In genomic region chr1:33382651-33383415, GRCh38 we compare ENCODE assay signal across 9 cellular contexts. TPM values are rescaled to one million over a fixed set of nuclear protein-coding genes. Genes with fewer than 3 reads are reported as not detected.
A peak's percentile ranks its signal among the peaks of the same experiment; 100 is the strongest.
DNase-seq lines count a peak whose midpoint lies in the region; ATAC-seq and TF ChIP-seq lines count a peak whose summit lies in the region.
"Had no signal": no experiment of that assay in that cellular context is flagged by ENCODE, and none has a peak within 500 bp of the region (broad histone marks: within the 10 kb centered on the region; RNA-seq: fewer than 3 reads in every experiment).

No MANE protein-coding gene starts in this region.

- H3K36me3 Mint-ChIP-seq in activated T-helper 2 cell treated with anti-CD3 and anti-CD28 coated beads, Interferon-gamma antibody, Interleukin-2, Interleukin-4, amounts not matched to agents 10 μg/mL and 5 μg/mL and 100 μg/mL, durations not matched to agents 14 hours and 24 hours and 36 hours (ENCODE audit: low read depth), result no peaks in the 10 kb centered on the region
- H3K36me3 Mint-ChIP-seq: naive B cell had no signal

- H3K4me1 ChIP-seq in BE2C, result peaks cover 5% of the 10 kb centered on the region

- no peak for TF ChIP-seq CTCF in BE2C (IDR thresholded peaks at IDR 0.05; ENCODE audit: low read depth, low read length)

- intact Hi-C loops in Right ventricle myocardium superior (cut with DNase I), result no loop called here
- intact Hi-C loops in activated T-helper 2 cell treated with anti-CD3 and anti-CD28 coated beads, Interferon-gamma antibody, Interleukin-2, Interleukin-4, amounts not matched to agents 10 μg/mL and 5 μg/mL and 100 μg/mL, durations not matched to agents 14 hours and 24 hours and 36 hours (cut with micrococcal nuclease), result no loop called here

- H3K9me3 ChIP-seq in BE2C, result no peaks in the 10 kb centered on the region

- ATAC-seq in Right ventricle myocardium superior (ENCODE audit: poor library complexity), result peak; percentile 49

- DNase-seq in BE2C (peak; percentile 23), SK-N-DZ (ENCODE audit: low spot score) (peak; percentile 33), Right ventricle myocardium superior (peak; percentile 47), occipital lobe (lab: John Stamatoyannopoulos, UW) (peak; percentile 64), D341Med (ENCODE audit: low spot score) (no peak), NCI-H446 treated with DMSO at 0.1 percent for 48 hours (lab: John Stamatoyannopoulos, UW) (no peak), Kasumi-1 (lab: John Stamatoyannopoulos, UW) (no peak)
- no peak for DNase-seq in activated T-helper 2 cell treated with anti-CD3 and anti-CD28 coated beads, Interferon-gamma antibody, Interleukin-2, Interleukin-4, amounts not matched to agents 10 μg/mL and 5 μg/mL and 100 μg/mL, durations not matched to agents 14 hours and 24 hours and 36 hours (ENCODE audit: low spot score)

- H3K4me1 Mint-ChIP-seq in activated T-helper 2 cell treated with anti-CD3 and anti-CD28 coated beads, Interferon-gamma antibody, Interleukin-2, Interleukin-4, amounts not matched to agents 10 μg/mL and 5 μg/mL and 100 μg/mL, durations not matched to agents 14 hours and 24 hours and 36 hours (ENCODE audit: low read depth), result peaks cover 15% of the 10 kb centered on the region

- H3K27me3 ChIP-seq in BE2C, result no peaks in the 10 kb centered on the region

- no peaks in the 10 kb centered on the region for H3K36me3 ChIP-seq in BE2C

- no peak overlapping the region for H3K4me3 Mint-ChIP-seq in activated T-helper 2 cell treated with anti-CD3 and anti-CD28 coated beads, Interferon-gamma antibody, Interleukin-2, Interleukin-4, amounts not matched to agents 10 μg/mL and 5 μg/mL and 100 μg/mL, durations not matched to agents 14 hours and 24 hours and 36 hours (ENCODE audit: low read depth)

- no peaks in the 10 kb centered on the region for H3K9me3 Mint-ChIP-seq in activated T-helper 2 cell treated with anti-CD3 and anti-CD28 coated beads, Interferon-gamma antibody, Interleukin-2, Interleukin-4, amounts not matched to agents 10 μg/mL and 5 μg/mL and 100 μg/mL, durations not matched to agents 14 hours and 24 hours and 36 hours
- H3K9me3 Mint-ChIP-seq: naive B cell had no signal

- no peak overlapping the region for H3K4me3 ChIP-seq in BE2C (ENCODE audit: low read depth, low read length)

- H3K27ac Mint-ChIP-seq in activated T-helper 2 cell treated with anti-CD3 and anti-CD28 coated beads, Interferon-gamma antibody, Interleukin-2, Interleukin-4, amounts not matched to agents 10 μg/mL and 5 μg/mL and 100 μg/mL, durations not matched to agents 14 hours and 24 hours and 36 hours, result no peak overlapping the region

- peaks cover 34% of the 10 kb centered on the region for H3K27me3 Mint-ChIP-seq in activated T-helper 2 cell treated with anti-CD3 and anti-CD28 coated beads, Interferon-gamma antibody, Interleukin-2, Interleukin-4, amounts not matched to agents 10 μg/mL and 5 μg/mL and 100 μg/mL, durations not matched to agents 14 hours and 24 hours and 36 hours (ENCODE audit: low read depth)

RNA-seq across cellular contexts. Expression of gene PHC2, which starts 48.1 kb away (rescaled TPM):
- polyA plus RNA-seq in BE2C (2012; ENCODE audit: insufficient read depth, insufficient read length, low read depth), result 36.8 TPM
- polyA plus RNA-seq in SK-N-DZ (2014; cell fraction: cytosol; rRNA removed), result 97.6 and 136 TPM in 2 replicates
- polyA plus RNA-seq in SK-N-DZ (2014; cell fraction: nucleus; rRNA removed), result 53.3 and 63.6 TPM in 2 replicates
- total RNA-seq in Right ventricle myocardium superior (105 TPM), occipital lobe (54.1 TPM)
- 33.1 and 33.3 TPM in 2 replicates for total RNA-seq in activated T-helper 2 cell treated with anti-CD3 and anti-CD28 coated beads, Interferon-gamma antibody, Interleukin-2, Interleukin-4, amounts not matched to agents 10 μg/mL and 5 μg/mL and 100 μg/mL, durations not matched to agents 14 hours and 24 hours and 36 hours

Comparison
In these comparisons a context has a peak if more than half of its experiments do, and no peak if none do; other contexts are left out.
1. DNase-seq: peak in BE2C (single experiment), SK-N-DZ (single experiment), Right ventricle myocardium superior (single experiment) and occipital lobe (single experiment); none in D341Med (single experiment), activated T-helper 2 cell treated with anti-CD3 and anti-CD28 coated beads, Interferon-gamma antibody, Interleukin-2, Interleukin-4, amounts not matched to agents 10 μg/mL and 5 μg/mL and 100 μg/mL, durations not matched to agents 14 hours and 24 hours and 36 hours (single experiment), NCI-H446 treated with DMSO at 0.1 percent for 48 hours (single experiment) and Kasumi-1 (0 of 2).